12 cellular contexts compared by ENCODE assay signal in the genomic region with DNA sequence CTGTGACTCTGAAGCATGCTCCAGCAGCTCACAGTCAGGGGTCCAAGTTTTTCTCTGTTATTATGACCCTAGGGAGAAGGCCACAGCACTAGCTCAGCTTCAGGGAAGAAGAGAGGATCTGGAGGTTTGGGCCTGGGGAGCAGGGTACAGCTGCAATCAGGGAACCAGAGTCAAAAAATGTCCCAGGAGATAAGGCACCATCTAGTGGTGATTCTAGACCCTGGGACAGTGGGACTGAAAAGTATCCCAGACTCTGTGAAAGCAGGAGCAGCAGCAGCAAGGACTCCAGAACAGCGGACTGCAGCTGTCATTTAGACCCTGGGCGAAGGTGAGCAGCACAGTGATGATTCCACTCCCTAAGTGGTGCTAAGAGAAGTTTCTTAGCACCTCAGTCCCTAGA.
DNase-seq lines count a peak whose midpoint lies in the region; ATAC-seq and TF ChIP-seq lines count a peak whose summit lies in the region.
"Had no signal": no experiment of that assay in that cellular context is flagged by ENCODE, and none has a peak within 500 bp of the region (broad histone marks: within the 10 kb centered on the region; RNA-seq: fewer than 3 reads in every experiment).

No MANE protein-coding gene starts in this region.

- CTCF ChIA-PET in GM10248 (lab: Yijun Ruan, JAX): interaction anchor here (0.9 to 1.1 kb wide), 2 partner anchors 14 to 19 kb away, joined by 3 to 4 read pairs; no protein-coding TSS in a partner anchor

- no peak for DNase-seq in GM10248 (ENCODE audit: extremely low spot score)
- peak; percentile 54 for DNase-seq in HT-29 (ENCODE audit: low spot score)
- DNase-seq in astrocyte of the cerebellum (ENCODE audit: low read depth): no peak
- no peak for DNase-seq in mesothelial cell of epicardium (ENCODE audit: low spot score in 2 of 2, unreplicated experiment in 2 of 2)
- DNase-seq in NCI-H146 treated with DMSO at 0.1 percent for 48 hours (lab: John Stamatoyannopoulos, UW; ENCODE audit: unreplicated experiment): no peak
- DNase-seq: aorta; NCI-H1092 treated with DMSO at 0.1 percent for 48 hours; stimulated activated CD8-positive, alpha-beta memory T cell treated with anti-CD3 and anti-CD28 coated beads, Interleukin-4, amount 100 ng/mL, for 48 hours had no signal

- in situ Hi-C loops in astrocyte of the cerebellum (cut with HindIII; ENCODE audit: low sequenced_read_pairs): no loop called here

- no peak overlapping the region for H3K27ac Mint-ChIP-seq in mesothelial cell of epicardium

- H3K9me3 Mint-ChIP-seq in mesothelial cell of epicardium: peaks cover 12% of the 10 kb centered on the region

- TF ChIP-seq CTCF in GM10248 (IDR thresholded peaks at IDR 0.05; ENCODE audit: control extremely low read depth, extremely low read depth, low read depth, missing control alignments) (peak; percentile 29), astrocyte of the cerebellum (IDR thresholded peaks at IDR 0.05; ENCODE audit: low read depth, low read length, missing control alignments) (peak; percentile 8), mesothelial cell of epicardium (IDR thresholded peaks at IDR 0.05; ENCODE audit: unreplicated experiment) (peak; percentile 52)

- peaks cover 8% of the 10 kb centered on the region for H3K36me3 Mint-ChIP-seq in mesothelial cell of epicardium

- no peaks in the 10 kb centered on the region for H3K4me1 Mint-ChIP-seq in mesothelial cell of epicardium

- ATAC-seq in GM21619 (IDR thresholded peaks at IDR 0.05; ENCODE audit: unreplicated experiment) (no peak), HG02973 (IDR thresholded peaks at IDR 0.05; ENCODE audit: unreplicated experiment) (no peak), GM19452 (IDR thresholded peaks at IDR 0.05; ENCODE audit: unreplicated experiment) (no peak)

- no peak overlapping the region for H3K4me3 Mint-ChIP-seq in mesothelial cell of epicardium

- POLR2A ChIA-PET in GM10248 (lab: Yijun Ruan, JAX): no interaction called here

- H3K4me3 ChIP-seq in astrocyte of the cerebellum (ENCODE audit: low read depth, low read length): no peak overlapping the region
- H3K4me3 ChIP-seq: SJCRH30 had no signal

- H3K27me3 Mint-ChIP-seq in mesothelial cell of epicardium (ENCODE audit: low read depth): no peaks in the 10 kb centered on the region
